ENCODE assay signal across 10 cellular contexts in genomic region chr2:118492335-118492734, GRCh38.
DNase-seq lines count a peak whose midpoint lies in the region; ATAC-seq, FAIRE-seq and TF ChIP-seq lines count a peak whose summit lies in the region.
"Had no signal": no experiment of that assay in that cellular context is flagged by ENCODE, and none has a peak within 500 bp of the region (broad histone marks: within the 10 kb centered on the region; RNA-seq: fewer than 3 reads in every experiment).

No MANE protein-coding gene starts in this region.

- no peak overlapping the region for H2AFZ ChIP-seq in Loucy (ENCODE audit: low read length)
- no peak overlapping the region for H2AFZ ChIP-seq in K562 (ENCODE audit: low read depth, low read length)

- no peaks in the 10 kb centered on the region for H3K27me3 ChIP-seq in Loucy (ENCODE audit: insufficient read depth, low read length, poor library complexity, severe bottlenecking)
- H3K27me3 ChIP-seq in K562 (ENCODE audit: control insufficient read depth in 2 of 2, insufficient read depth in 2 of 2, low read length in 2 of 2), result peaks cover 0 to 3% of the 10 kb centered on the region in 2 experiments; a peak in 2 of 5 replicates
- H3K27me3 ChIP-seq: tibial nerve had no signal

- H3K9ac ChIP-seq in Loucy (ENCODE audit: low read depth, low read length, poor library complexity, severe bottlenecking) (no peak overlapping the region), K562 (ENCODE audit: insufficient read depth in 1 of 2, low read depth in 2 of 2, low read length in 2 of 2) (no peak overlapping the region)

- H3K36me3 ChIP-seq in Loucy (ENCODE audit: insufficient read depth, low read length) (no peaks in the 10 kb centered on the region), K562 (ENCODE audit: control insufficient read depth, insufficient read depth, low read length) (no peaks in the 10 kb centered on the region)
- H3K36me3 ChIP-seq: tibial nerve, WERI-Rb-1 had no signal

- H3K27ac Mint-ChIP-seq in mesothelial cell of epicardium, result no peak overlapping the region

- no peak for FAIRE-seq in K562 (lab: Jason Lieb, UNC)

- TF ChIP-seq POLR2A in K562 (conservative IDR thresholded peaks at IDR 0.05) (no peak), lower leg skin (IDR thresholded peaks at IDR 0.05) (no peak)

- no peak for ATAC-seq in K562
- ATAC-seq in GM18909 (IDR thresholded peaks at IDR 0.05; ENCODE audit: poor library complexity, unreplicated experiment), result no peak

- TF ChIP-seq RAD21 in K562 (CRISPR knock-in tag; conservative IDR thresholded peaks at IDR 0.05 in 1 of 2, IDR thresholded peaks at IDR 0.05 in 1 of 2), result peak; percentile 7 to 44; a peak in 2 of 4 replicates

- H4K20me1 ChIP-seq in Loucy (ENCODE audit: insufficient read depth, low read length, poor library complexity, severe bottlenecking), result no peaks in the 10 kb centered on the region
- no peaks in the 10 kb centered on the region for H4K20me1 ChIP-seq in K562 (replicated peaks; ENCODE audit: control insufficient read depth, insufficient read depth, low read length)

- TF ChIP-seq EP300 in K562 (IDR thresholded peaks at IDR 0.05; ENCODE audit: low read length), result no peak

- H3K9me3 ChIP-seq in Loucy (ENCODE audit: insufficient read depth, low read depth, low read length), result no peaks in the 10 kb centered on the region
- no peaks in the 10 kb centered on the region for H3K9me3 ChIP-seq in K562 (replicated peaks; ENCODE audit: control insufficient read depth, insufficient read depth, low read depth, low read length)

- H3K4me2 ChIP-seq in Loucy (ENCODE audit: low read depth, low read length, poor library complexity, severe bottlenecking), result no peak overlapping the region
- no peak overlapping the region for H3K4me2 ChIP-seq in K562 (ENCODE audit: insufficient read depth, low read length)

- H3K4me3 ChIP-seq in Loucy (ENCODE audit: low read length, poor library complexity, severe bottlenecking), result no peak overlapping the region
- H3K4me3 ChIP-seq in K562, result no peak overlapping the region
- H3K4me3 ChIP-seq in lower leg skin (ENCODE audit: low read depth, poor library complexity, severe bottlenecking), result no peak overlapping the region
- H3K4me3 ChIP-seq: tibial nerve had no signal

- peaks cover 6% of the 10 kb centered on the region for H3K9me3 Mint-ChIP-seq in mesothelial cell of epicardium

- POLR2A ChIA-PET in K562 (lab: Yijun Ruan, JAX), result interaction anchor here (0.5 to 0.6 kb wide), 2 partner anchors 362 to 479 kb away, joined by 3 read pairs; partner anchors contain the start of gene CCDC93

- no TSS peak for BruUV-seq in K562 (replicated peaks; lab: Mats Ljungman, UMichigan)

- H3K9me1 ChIP-seq in K562 (ENCODE audit: control insufficient read depth, insufficient read depth, low read length), result no peaks in the 10 kb centered on the region

- peak; percentile 48 for TF ChIP-seq CTCF in Loucy (conservative IDR thresholded peaks at IDR 0.05; ENCODE audit: low read length)
- peak in 2 of 3 experiments; percentile 10 to 28; a peak in 2 of 6 replicates for TF ChIP-seq CTCF in K562 (IDR thresholded peaks at IDR 0.05 in 2 of 3, conservative IDR thresholded peaks at IDR 0.05 in 1 of 3; ENCODE audit: insufficient read depth in 2 of 3, low read depth in 1 of 3, low read length in 3 of 3)
- TF ChIP-seq CTCF in mesothelial cell of epicardium (IDR thresholded peaks at IDR 0.05; ENCODE audit: unreplicated experiment), result peak; percentile 55
- TF ChIP-seq CTCF in lower leg skin (IDR thresholded peaks at IDR 0.05), result no peak

- CTCF ChIA-PET in K562 (lab: Yijun Ruan, JAX; ENCODE audit: low intra/inter-chr PET ratio), result no interaction called here

- no peak overlapping the region for H3K4me3 Mint-ChIP-seq in mesothelial cell of epicardium

- no peaks in the 10 kb centered on the region for H3K4me1 Mint-ChIP-seq in mesothelial cell of epicardium

- peak; percentile 3 for DNase-seq in DMS53 treated with DMSO at 0.1 percent for 48 hours (lab: John Stamatoyannopoulos, UW; ENCODE audit: unreplicated experiment)
- peak in 1 of 4 experiments; percentile 11 for DNase-seq in K562 (ENCODE audit: extremely low read depth in 1 of 4, low spot score in 3 of 4)
- DNase-seq in mesothelial cell of epicardium (ENCODE audit: low spot score in 2 of 2, unreplicated experiment in 2 of 2), result no peak
- no peak for DNase-seq in mesenteric fat pad (ENCODE audit: low spot score)
- DNase-seq in lower leg skin (ENCODE audit: low spot score in 2 of 2), result no peak
- DNase-seq in NCI-H2227 (lab: John Stamatoyannopoulos, UW; ENCODE audit: unreplicated experiment), result no peak
- DNase-seq: WERI-Rb-1 had no signal

- in situ Hi-C loops in K562 (cut with MboI), result no loop called here

- peaks cover 13% of the 10 kb centered on the region for H3K27me3 Mint-ChIP-seq in mesothelial cell of epicardium (ENCODE audit: low read depth)

- H3K36me3 Mint-ChIP-seq in mesothelial cell of epicardium, result peaks cover 5% of the 10 kb centered on the region

- no peak overlapping the region for H3K27ac ChIP-seq in K562 (ENCODE audit: extremely low read depth, low read depth, low read length)
- H3K27ac ChIP-seq: tibial nerve, WERI-Rb-1 had no signal

- no peaks in the 10 kb centered on the region for H3K79me2 ChIP-seq in Loucy (ENCODE audit: insufficient read depth, low read length)
- no peaks in the 10 kb centered on the region for H3K79me2 ChIP-seq in K562 (ENCODE audit: control insufficient read depth, insufficient read depth, low read length)

- no peaks in the 10 kb centered on the region for H3F3A ChIP-seq in Loucy (ENCODE audit: low read depth)

- H3K9me2 ChIP-seq in Loucy (replicated peaks; ENCODE audit: low read depth, low read length), result no peaks in the 10 kb centered on the region

- H3K4me1 ChIP-seq in Loucy (ENCODE audit: insufficient read depth, low read length, poor library complexity, severe bottlenecking), result no peaks in the 10 kb centered on the region
- no peaks in the 10 kb centered on the region for H3K4me1 ChIP-seq in K562 (replicated peaks in 1 of 2; ENCODE audit: control insufficient read depth in 2 of 2, insufficient read depth in 2 of 2, low read length in 2 of 2)
- H3K4me1 ChIP-seq: tibial nerve had no signal

- intact Hi-C loops in K562 (cut with micrococcal nuclease), result no loop called here
- intact Hi-C loops in lower leg skin (cut with DNase I; ENCODE audit: low total_unique reads), result no loop called here

TF ChIP-seq in K562, 482 proteins besides CTCF, POLR2A, EP300 and RAD21:
- TF ChIP-seq ZNF263 (CRISPR knock-in tag; IDR thresholded peaks at IDR 0.05; ENCODE audit: borderline replicate concordance) (no peak), ZNF830 (CRISPR knock-in tag; IDR thresholded peaks at IDR 0.05) (no peak), HNRNPUL1 (IDR thresholded peaks at IDR 0.05; ENCODE audit: low read length) (no peak), HDAC2 (IDR thresholded peaks at IDR 0.05) (no peak)
TF ChIP-seq in K562: peak in this region for 0.

Comparison
In these comparisons a context has a peak if more than half of its experiments do, and no peak if none do; other contexts are left out.
1. CTCF ChIP-seq: peak in Loucy (single experiment), K562 (2 of 3) and mesothelial cell of epicardium (single experiment); none in lower leg skin (0 of 3).